ENCODE assay signal across 8 cellular contexts in the genomic region with DNA sequence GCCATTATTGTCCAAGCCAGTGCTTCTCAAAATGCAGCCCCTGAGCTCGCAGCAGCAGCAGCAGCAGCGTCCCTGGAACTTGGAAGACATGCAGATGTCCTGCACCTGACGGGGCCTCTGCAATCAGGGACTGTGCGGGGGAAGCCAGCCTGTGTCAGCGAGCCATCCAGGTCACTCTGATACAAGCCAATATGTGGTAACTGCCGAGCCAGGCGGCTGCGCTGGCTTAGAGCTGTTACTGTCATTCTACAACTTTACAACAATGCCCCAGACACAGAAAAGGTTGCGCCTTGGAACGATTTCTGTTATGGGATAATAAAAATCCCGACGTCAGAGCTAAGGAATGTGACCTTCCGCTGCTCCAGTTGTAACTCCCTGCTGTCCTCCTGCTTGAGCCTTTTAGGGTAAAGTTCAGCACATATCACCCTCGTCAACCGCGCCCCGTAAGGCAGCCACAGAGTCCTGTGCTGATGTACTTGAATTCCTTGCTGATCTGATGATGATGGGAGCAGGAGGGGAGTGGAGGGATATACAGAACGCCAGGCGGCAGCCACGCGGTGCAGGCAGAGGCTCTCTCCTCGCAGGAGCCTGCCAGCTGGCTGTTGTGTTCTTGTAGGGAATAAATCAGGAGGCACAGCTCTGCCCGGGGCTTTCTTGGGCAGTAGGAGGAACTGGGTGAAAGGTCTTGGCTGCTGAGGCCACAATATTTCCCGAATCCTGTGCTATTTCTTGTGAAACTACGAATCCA. TPM values are rescaled to one million over a fixed set of nuclear protein-coding genes. Genes with fewer than 3 reads are reported as not detected.
DNase-seq lines count a peak whose midpoint lies in the region; ATAC-seq and TF ChIP-seq lines count a peak whose summit lies in the region.

No MANE protein-coding gene starts in this region.

- TF ChIP-seq POLR2A in spleen (IDR thresholded peaks at IDR 0.05): no peak
- TF ChIP-seq POLR2A in GM18505 (IDR thresholded peaks at IDR 0.05; ENCODE audit: borderline replicate concordance, extremely low read depth, insufficient read depth, insufficient read length): no peak

- H3K27me3 ChIP-seq in kidney epithelial cell (ENCODE audit: control insufficient read depth, insufficient read depth, low read length): no peaks in the 10 kb centered on the region
- H3K27me3 ChIP-seq in spleen (replicated peaks in 1 of 7): peaks cover 0 to 9% (median 0%) of the 10 kb centered on the region in 7 donors

- peaks cover 1% of the 10 kb centered on the region for H3K36me3 ChIP-seq in kidney epithelial cell (ENCODE audit: control insufficient read depth, insufficient read depth, low read length)
- peaks cover 0 to 16% (median 5%) of the 10 kb centered on the region in 6 donors for H3K36me3 ChIP-seq in spleen

- peaks cover 0 to 27% (median 21%) of the 10 kb centered on the region in 8 donors for H3K9me3 ChIP-seq in spleen

- no peak for ATAC-seq in GM18505 (IDR thresholded peaks at IDR 0.05; ENCODE audit: unreplicated experiment)

- H3K4me3 ChIP-seq in kidney epithelial cell (ENCODE audit: low read depth, low read length) (no peak overlapping the region), spleen (no peak overlapping the region)

- peak; percentile 28 for TF ChIP-seq CTCF in kidney epithelial cell (IDR thresholded peaks at IDR 0.05; ENCODE audit: insufficient read depth, low read length, poor library complexity, severe bottlenecking)
- peak in 4 of 11 experiments; percentile 13 to 36 (median 24) for TF ChIP-seq CTCF in spleen (IDR thresholded peaks at IDR 0.05 in 8 of 11, conservative IDR thresholded peaks at IDR 0.05 in 3 of 11)

- DNase-seq in AG08396 (ENCODE audit: low spot score) (peak; percentile 83), M059J (ENCODE audit: low read depth) (peak; percentile 95), cerebellar cortex (ENCODE audit: low spot score) (peak; percentile 71), kidney epithelial cell (ENCODE audit: low read depth) (peak; percentile 73), spleen (no peak), GM19240 (ENCODE audit: insufficient read length, low spot score) (no peak)
- DNase-seq in activated CD4-positive, alpha-beta T cell treated with anti-CD3 and anti-CD28 coated beads for 4 hours: no peak

- WGBS in spleen, 5 donors: 26 to 34% (median 29%) methylated on average over 17 to 25 of the region's 25 CpGs

- H3K4me1 ChIP-seq in spleen: peaks cover 3 to 21% (median 11%) of the 10 kb centered on the region in 6 donors

- peak overlapping the region in 7 of 8 donors; percentile 63 to 82 (median 65) for H3K27ac ChIP-seq in spleen

- intact Hi-C loops in spleen (cut with DNase I; ENCODE audit: low total_unique reads): no loop called here

RNA-seq across cellular contexts. Expression of a gene that starts 20.0 kb away (rescaled TPM):
- total RNA-seq in M059J (2014; rRNA removed; shearing (Covaris generic)): not detected in 2 replicates
- total RNA-seq in kidney epithelial cell: 0.84 and 2.1 TPM in 2 replicates
- total RNA-seq in spleen: 1 to 10 TPM in 3 of 7 donors, under 1 TPM in 3, not detected in 1; 0.17 to 2.5 (median 0.92) TPM
- under 1 TPM; 0.27 to 0.72 (median 0.32) TPM for polyA plus RNA-seq in spleen

RNA-seq across cellular contexts. Expression of a gene that starts 50.1 kb away (rescaled TPM):
- total RNA-seq in M059J (2014; rRNA removed; shearing (Covaris generic)): 0.05 TPM in 1 of 2 replicates, not detected in the other
- total RNA-seq in kidney epithelial cell: 19.6 and 22.7 TPM in 2 replicates
- total RNA-seq in spleen: 10 to 100 TPM; 15.4 to 71.9 (median 58.1) TPM
- 10 to 100 TPM in 1 of 3 donors, 1 to 10 TPM in 2; 2.8 to 29.5 (median 8.6) TPM for polyA plus RNA-seq in spleen

RNA-seq across cellular contexts. Expression of a gene that starts 59.8 kb away (rescaled TPM):
- total RNA-seq in M059J (2014; rRNA removed; shearing (Covaris generic)): 168 and 238 TPM in 2 replicates
- total RNA-seq in kidney epithelial cell (99.7 and 139 TPM in 2 replicates), spleen (10 to 100 TPM; 63.6 to 89.9 (median 76.3) TPM)
- polyA plus RNA-seq in spleen: 10 to 100 TPM; 42.3 to 75.1 (median 69.8) TPM

Comparison
In these comparisons a context has a peak if more than half of its experiments do, and no peak if none do; other contexts are left out.
1. DNase-seq: peak in AG08396 (single experiment), M059J (single experiment), cerebellar cortex (single experiment) and kidney epithelial cell (single experiment); none in spleen (single experiment), activated CD4-positive, alpha-beta T cell treated with anti-CD3 and anti-CD28 coated beads for 4 hours (0 of 2) and GM19240 (single experiment).
2. RNA of a gene that starts 50.1 kb away (total RNA-seq): 15.4 to 71.9 TPM in spleen and 19.6 to 22.7 TPM in kidney epithelial cell; 0.05 TPM in M059J; every median in the first group is over 10 times any median in the second.